In genomic region chr11:64947202-64947814, GRCh38 we compare ENCODE assay signal across 1 cellular context.
TF ChIP-seq lines count a peak whose summit lies in the region.

No MANE protein-coding gene starts in this region.

TF ChIP-seq in K562, 482 proteins besides CTCF, POLR2A, EP300 and RAD21 (continued from another document):
- no peak for TF ChIP-seq FOXA3 (CRISPR knock-in tag; conservative IDR thresholded peaks at IDR 0.05 in 1 of 2, IDR thresholded peaks at IDR 0.05 in 1 of 2)
- TF ChIP-seq ZNF785 (CRISPR knock-in tag; IDR thresholded peaks at IDR 0.05), result no peak
- TF ChIP-seq SIRT6 (IDR thresholded peaks at IDR 0.05; ENCODE audit: low read depth, low read length), result no peak
- peak; percentile 59 for TF ChIP-seq HMBOX1 (IDR thresholded peaks at IDR 0.05)
- no peak for TF ChIP-seq CXXC5 (CRISPR knock-in tag; IDR thresholded peaks at IDR 0.05)
- 0 out of 2 replicates have a peak, but pooled peaks have one; percentile 27 for TF ChIP-seq GABPB1 (CRISPR knock-in tag; IDR thresholded peaks at IDR 0.05)
- no peak for TF ChIP-seq GATAD2A (IDR thresholded peaks at IDR 0.05)
- peak; percentile 24; the same call in 1 of the 2 replicates for TF ChIP-seq L3MBTL2 (IDR thresholded peaks at IDR 0.05)
- peak; percentile 59; the same call in 1 of the 2 replicates for TF ChIP-seq MYC (IDR thresholded peaks at IDR 0.05; ENCODE audit: low read depth, low read length)
- TF ChIP-seq MYC (CRISPR knock-in tag; IDR thresholded peaks at IDR 0.05; ENCODE audit: borderline replicate concordance, low read depth), result no peak
- TF ChIP-seq GTF2F1 (IDR thresholded peaks at IDR 0.05; ENCODE audit: low read depth, low read length), result no peak
- TF ChIP-seq YY1 (IDR thresholded peaks at IDR 0.05; ENCODE audit: borderline replicate concordance in 1 of 3, control insufficient read depth in 1 of 3, extremely low read depth in 1 of 3, insufficient read depth in 3 of 3, insufficient read length in 1 of 3, insufficient replicate concordance in 2 of 3, low read depth in 1 of 3, low read length in 2 of 3), result no peak
- peak; percentile 60 for TF ChIP-seq NFIC (IDR thresholded peaks at IDR 0.05)
- no peak for TF ChIP-seq BCL6 (CRISPR knock-in tag; IDR thresholded peaks at IDR 0.05)
- TF ChIP-seq AFF1 (IDR thresholded peaks at IDR 0.05; ENCODE audit: low read depth in 1 of 2, partially characterized antibody in 2 of 2), result peak in 1 of 2 experiments; percentile 90
- TF ChIP-seq RREB1 (CRISPR knock-in tag; IDR thresholded peaks at IDR 0.05), result no peak
TF ChIP-seq in K562: peak in this region for 10.
